Comparison of ENCODE assay signal across 1 cellular context in the genomic region with DNA sequence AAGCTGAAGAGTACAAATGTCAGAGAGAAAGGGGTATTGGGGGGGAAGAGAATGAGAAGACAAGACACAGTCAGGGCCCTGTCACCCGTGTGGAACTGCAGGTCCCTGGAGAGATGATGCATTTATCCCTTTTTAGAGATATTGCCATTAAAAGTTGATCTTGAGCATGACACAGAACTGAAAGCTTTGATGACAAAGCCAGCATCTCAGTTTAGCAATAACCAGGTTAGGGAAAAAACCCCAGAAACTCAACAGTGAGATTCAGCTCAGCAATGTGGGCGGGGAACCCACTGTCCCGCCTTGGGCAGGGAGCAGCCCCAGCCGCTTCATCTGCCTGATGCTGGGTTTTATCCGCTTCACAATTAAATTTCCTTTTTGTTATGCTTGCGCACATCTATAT.
A peak's percentile ranks its signal among the peaks of the same experiment; 100 is the strongest.
TF ChIP-seq lines count a peak whose summit lies in the region.

No MANE protein-coding gene starts in this region.

TF ChIP-seq in GM12878, 131 proteins besides CTCF, POLR2A, EP300 and RAD21 (continued from another document and continues in another):
- TF ChIP-seq, protein P1, sequence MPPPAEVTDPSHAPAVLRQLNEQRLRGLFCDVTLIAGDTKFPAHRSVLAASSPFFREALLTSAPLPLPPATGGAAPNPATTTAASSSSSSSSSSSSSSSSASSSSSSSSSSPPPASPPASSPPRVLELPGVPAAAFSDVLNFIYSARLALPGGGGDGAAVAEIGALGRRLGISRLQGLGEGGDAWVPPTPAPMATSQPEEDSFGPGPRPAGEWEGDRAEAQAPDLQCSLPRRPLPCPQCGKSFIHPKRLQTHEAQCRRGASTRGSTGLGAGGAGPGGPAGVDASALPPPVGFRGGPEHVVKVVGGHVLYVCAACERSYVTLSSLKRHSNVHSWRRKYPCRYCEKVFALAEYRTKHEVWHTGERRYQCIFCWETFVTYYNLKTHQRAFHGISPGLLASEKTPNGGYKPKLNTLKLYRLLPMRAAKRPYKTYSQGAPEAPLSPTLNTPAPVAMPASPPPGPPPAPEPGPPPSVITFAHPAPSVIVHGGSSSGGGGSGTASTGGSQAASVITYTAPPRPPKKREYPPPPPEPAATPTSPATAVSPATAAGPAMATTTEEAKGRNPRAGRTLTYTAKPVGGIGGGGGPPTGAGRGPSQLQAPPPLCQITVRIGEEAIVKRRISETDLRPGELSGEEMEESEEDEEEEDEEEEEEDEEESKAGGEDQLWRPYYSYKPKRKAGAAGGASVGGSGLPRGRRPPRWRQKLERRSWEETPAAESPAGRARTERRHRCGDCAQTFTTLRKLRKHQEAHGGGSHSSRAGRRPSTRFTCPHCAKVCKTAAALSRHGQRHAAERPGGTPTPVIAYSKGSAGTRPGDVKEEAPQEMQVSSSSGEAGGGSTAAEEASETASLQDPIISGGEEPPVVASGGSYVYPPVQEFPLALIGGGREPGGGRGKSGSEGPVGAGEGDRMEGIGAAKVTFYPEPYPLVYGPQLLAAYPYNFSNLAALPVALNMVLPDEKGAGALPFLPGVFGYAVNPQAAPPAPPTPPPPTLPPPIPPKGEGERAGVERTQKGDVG (CRISPR knock-in tag; IDR thresholded peaks at IDR 0.05) = no peak
- no peak for TF ChIP-seq HCFC1 (IDR thresholded peaks at IDR 0.05; ENCODE audit: low read length)
- TF ChIP-seq CUX1 (IDR thresholded peaks at IDR 0.05; ENCODE audit: insufficient replicate concordance, low read depth, low read length) = no peak
- TF ChIP-seq EZH2 (IDR thresholded peaks at IDR 0.05; ENCODE audit: borderline replicate concordance, control insufficient read depth, low read depth, low read length) = no peak
- TF ChIP-seq FOS (IDR thresholded peaks at IDR 0.05; ENCODE audit: borderline replicate concordance, extremely low read depth, insufficient read length) = no peak
- no peak for TF ChIP-seq USF2 (IDR thresholded peaks at IDR 0.05; ENCODE audit: borderline replicate concordance, low read depth, low read length)
- TF ChIP-seq POU2F2 (IDR thresholded peaks at IDR 0.05; ENCODE audit: borderline replicate concordance, low read depth, low read length) = no peak
- no peak for TF ChIP-seq KAT2A (conservative IDR thresholded peaks at IDR 0.05; ENCODE audit: control insufficient read depth, low read depth, low read length)
- no peak for TF ChIP-seq SUZ12 (IDR thresholded peaks at IDR 0.05; ENCODE audit: unreplicated experiment)
- no peak for TF ChIP-seq CHD4 (IDR thresholded peaks at IDR 0.05)
- no peak for TF ChIP-seq PRDM15 (CRISPR knock-in tag; IDR thresholded peaks at IDR 0.05)
- TF ChIP-seq HDAC6 (IDR thresholded peaks at IDR 0.05; ENCODE audit: unreplicated experiment) = no peak
- TF ChIP-seq EGR1 (IDR thresholded peaks at IDR 0.05; ENCODE audit: borderline replicate concordance in 1 of 2, low read depth in 2 of 2, low read length in 2 of 2) = no peak
- no peak for TF ChIP-seq SMAD5 (IDR thresholded peaks at IDR 0.05; ENCODE audit: low read depth)
- no peak for TF ChIP-seq TARDBP (IDR thresholded peaks at IDR 0.05; ENCODE audit: borderline replicate concordance)
- TF ChIP-seq MTA2 (IDR thresholded peaks at IDR 0.05; ENCODE audit: low read depth) = peak; percentile 71
- TF ChIP-seq POLR2AphosphoS5 (IDR thresholded peaks at IDR 0.05; ENCODE audit: low read length) = no peak
- peak in 1 of 2 experiments; percentile 53; a peak in 1 of 4 replicates for TF ChIP-seq CEBPB (IDR thresholded peaks at IDR 0.05; ENCODE audit: borderline replicate concordance in 1 of 2, low read depth in 2 of 2, low read length in 2 of 2)
- TF ChIP-seq NRF1 (conservative IDR thresholded peaks at IDR 0.05; ENCODE audit: low read depth, low read length) = no peak
- TF ChIP-seq EED (IDR thresholded peaks at IDR 0.05; ENCODE audit: low read depth) = peak; percentile 63
- TF ChIP-seq TCF3 (IDR thresholded peaks at IDR 0.05; ENCODE audit: borderline replicate concordance, insufficient read depth, low read depth, low read length) = no peak
- no peak for TF ChIP-seq MYC (IDR thresholded peaks at IDR 0.05; ENCODE audit: insufficient read depth, insufficient read length, insufficient replicate concordance, low read length, severe bottlenecking)
- TF ChIP-seq CBX3 (IDR thresholded peaks at IDR 0.05; ENCODE audit: borderline replicate concordance, low read depth) = no peak
- TF ChIP-seq, protein P2, sequence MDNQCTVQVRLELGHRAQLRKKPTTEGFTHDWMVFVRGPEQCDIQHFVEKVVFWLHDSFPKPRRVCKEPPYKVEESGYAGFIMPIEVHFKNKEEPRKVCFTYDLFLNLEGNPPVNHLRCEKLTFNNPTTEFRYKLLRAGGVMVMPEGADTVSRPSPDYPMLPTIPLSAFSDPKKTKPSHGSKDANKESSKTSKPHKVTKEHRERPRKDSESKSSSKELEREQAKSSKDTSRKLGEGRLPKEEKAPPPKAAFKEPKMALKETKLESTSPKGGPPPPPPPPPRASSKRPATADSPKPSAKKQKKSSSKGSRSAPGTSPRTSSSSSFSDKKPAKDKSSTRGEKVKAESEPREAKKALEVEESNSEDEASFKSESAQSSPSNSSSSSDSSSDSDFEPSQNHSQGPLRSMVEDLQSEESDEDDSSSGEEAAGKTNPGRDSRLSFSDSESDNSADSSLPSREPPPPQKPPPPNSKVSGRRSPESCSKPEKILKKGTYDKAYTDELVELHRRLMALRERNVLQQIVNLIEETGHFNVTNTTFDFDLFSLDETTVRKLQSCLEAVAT (IDR thresholded peaks at IDR 0.05) = no peak
- TF ChIP-seq, protein P3, sequence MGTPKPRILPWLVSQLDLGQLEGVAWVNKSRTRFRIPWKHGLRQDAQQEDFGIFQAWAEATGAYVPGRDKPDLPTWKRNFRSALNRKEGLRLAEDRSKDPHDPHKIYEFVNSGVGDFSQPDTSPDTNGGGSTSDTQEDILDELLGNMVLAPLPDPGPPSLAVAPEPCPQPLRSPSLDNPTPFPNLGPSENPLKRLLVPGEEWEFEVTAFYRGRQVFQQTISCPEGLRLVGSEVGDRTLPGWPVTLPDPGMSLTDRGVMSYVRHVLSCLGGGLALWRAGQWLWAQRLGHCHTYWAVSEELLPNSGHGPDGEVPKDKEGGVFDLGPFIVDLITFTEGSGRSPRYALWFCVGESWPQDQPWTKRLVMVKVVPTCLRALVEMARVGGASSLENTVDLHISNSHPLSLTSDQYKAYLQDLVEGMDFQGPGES (IDR thresholded peaks at IDR 0.05) = no peak
- no peak for TF ChIP-seq KLF5 (IDR thresholded peaks at IDR 0.05; ENCODE audit: partially characterized antibody)
- TF ChIP-seq SP1 (IDR thresholded peaks at IDR 0.05; ENCODE audit: low read depth, low read length) = peak; percentile 10
- TF ChIP-seq BRCA1 (IDR thresholded peaks at IDR 0.05; ENCODE audit: low read depth, low read length) = no peak
- TF ChIP-seq CBX5 (IDR thresholded peaks at IDR 0.05; ENCODE audit: low read depth) = no peak
- no peak for TF ChIP-seq RCOR1 (conservative IDR thresholded peaks at IDR 0.05; ENCODE audit: low read depth, low read length)
- no peak for TF ChIP-seq GATAD2B (conservative IDR thresholded peaks at IDR 0.05; ENCODE audit: low read depth)
- TF ChIP-seq, protein P4, sequence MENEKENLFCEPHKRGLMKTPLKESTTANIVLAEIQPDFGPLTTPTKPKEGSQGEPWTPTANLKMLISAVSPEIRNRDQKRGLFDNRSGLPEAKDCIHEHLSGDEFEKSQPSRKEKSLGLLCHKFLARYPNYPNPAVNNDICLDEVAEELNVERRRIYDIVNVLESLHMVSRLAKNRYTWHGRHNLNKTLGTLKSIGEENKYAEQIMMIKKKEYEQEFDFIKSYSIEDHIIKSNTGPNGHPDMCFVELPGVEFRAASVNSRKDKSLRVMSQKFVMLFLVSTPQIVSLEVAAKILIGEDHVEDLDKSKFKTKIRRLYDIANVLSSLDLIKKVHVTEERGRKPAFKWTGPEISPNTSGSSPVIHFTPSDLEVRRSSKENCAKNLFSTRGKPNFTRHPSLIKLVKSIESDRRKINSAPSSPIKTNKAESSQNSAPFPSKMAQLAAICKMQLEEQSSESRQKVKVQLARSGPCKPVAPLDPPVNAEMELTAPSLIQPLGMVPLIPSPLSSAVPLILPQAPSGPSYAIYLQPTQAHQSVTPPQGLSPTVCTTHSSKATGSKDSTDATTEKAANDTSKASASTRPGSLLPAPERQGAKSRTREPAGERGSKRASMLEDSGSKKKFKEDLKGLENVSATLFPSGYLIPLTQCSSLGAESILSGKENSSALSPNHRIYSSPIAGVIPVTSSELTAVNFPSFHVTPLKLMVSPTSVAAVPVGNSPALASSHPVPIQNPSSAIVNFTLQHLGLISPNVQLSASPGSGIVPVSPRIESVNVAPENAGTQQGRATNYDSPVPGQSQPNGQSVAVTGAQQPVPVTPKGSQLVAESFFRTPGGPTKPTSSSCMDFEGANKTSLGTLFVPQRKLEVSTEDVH (IDR thresholded peaks at IDR 0.05; ENCODE audit: low read depth, partially characterized antibody) = no peak
- TF ChIP-seq, protein P5, sequence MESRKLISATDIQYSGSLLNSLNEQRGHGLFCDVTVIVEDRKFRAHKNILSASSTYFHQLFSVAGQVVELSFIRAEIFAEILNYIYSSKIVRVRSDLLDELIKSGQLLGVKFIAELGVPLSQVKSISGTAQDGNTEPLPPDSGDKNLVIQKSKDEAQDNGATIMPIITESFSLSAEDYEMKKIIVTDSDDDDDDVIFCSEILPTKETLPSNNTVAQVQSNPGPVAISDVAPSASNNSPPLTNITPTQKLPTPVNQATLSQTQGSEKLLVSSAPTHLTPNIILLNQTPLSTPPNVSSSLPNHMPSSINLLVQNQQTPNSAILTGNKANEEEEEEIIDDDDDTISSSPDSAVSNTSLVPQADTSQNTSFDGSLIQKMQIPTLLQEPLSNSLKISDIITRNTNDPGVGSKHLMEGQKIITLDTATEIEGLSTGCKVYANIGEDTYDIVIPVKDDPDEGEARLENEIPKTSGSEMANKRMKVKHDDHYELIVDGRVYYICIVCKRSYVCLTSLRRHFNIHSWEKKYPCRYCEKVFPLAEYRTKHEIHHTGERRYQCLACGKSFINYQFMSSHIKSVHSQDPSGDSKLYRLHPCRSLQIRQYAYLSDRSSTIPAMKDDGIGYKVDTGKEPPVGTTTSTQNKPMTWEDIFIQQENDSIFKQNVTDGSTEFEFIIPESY (IDR thresholded peaks at IDR 0.05) = no peak
- TF ChIP-seq POLR2AphosphoS2 (IDR thresholded peaks at IDR 0.05; ENCODE audit: low read depth, low read length) = no peak
- peak; percentile 57; the same call in 1 of the 2 replicates for TF ChIP-seq FOXM1 (IDR thresholded peaks at IDR 0.05; ENCODE audit: low read depth, low read length)
